ENCODE assay signal across 8 cellular contexts in the genomic region with DNA sequence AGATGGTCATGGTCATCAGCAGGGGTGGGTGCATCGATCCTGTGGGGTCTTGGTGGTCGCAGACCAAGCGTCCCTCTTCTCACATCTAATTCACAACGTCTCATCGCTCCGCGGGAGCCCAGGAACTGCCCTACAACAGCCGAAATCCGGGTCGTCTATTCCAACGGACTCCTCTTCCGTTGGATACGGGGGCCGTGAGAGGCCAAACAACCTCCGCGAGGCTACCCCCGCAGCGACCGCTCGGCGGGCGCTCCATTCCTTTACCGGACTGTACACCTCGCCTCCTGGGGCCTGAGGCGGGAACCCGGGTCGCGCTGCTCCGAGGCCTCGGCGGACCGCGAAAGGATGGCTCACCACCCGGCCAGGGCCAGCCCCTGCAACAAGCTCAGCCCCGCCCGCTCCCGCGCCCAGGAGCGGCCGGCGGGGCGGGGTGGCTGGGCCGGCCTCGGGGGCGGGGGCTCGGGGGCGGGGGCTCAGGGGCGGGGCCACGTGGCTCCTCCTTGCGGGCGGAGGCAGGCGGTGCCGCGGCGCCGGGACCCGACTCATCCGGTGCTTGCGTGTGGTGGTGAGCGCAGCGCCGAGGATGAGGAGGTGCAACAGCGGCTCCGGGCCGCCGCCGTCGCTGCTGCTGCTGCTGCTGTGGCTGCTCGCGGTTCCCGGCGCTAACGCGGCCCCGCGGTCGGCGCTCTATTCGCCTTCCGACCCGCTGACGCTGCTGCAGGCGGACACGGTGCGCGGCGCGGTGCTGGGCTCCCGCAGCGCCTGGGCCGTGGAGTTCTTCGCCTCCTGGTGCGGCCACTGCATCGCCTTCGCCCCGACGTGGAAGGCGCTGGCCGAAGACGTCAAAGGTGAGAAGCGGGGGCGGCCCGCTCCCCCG. TPM values are rescaled to one million over a fixed set of nuclear protein-coding genes. Genes with fewer than 3 reads are reported as not detected.
DNase-seq lines count a peak whose midpoint lies in the region; TF ChIP-seq lines count a peak whose summit lies in the region.

A gene with protein sequence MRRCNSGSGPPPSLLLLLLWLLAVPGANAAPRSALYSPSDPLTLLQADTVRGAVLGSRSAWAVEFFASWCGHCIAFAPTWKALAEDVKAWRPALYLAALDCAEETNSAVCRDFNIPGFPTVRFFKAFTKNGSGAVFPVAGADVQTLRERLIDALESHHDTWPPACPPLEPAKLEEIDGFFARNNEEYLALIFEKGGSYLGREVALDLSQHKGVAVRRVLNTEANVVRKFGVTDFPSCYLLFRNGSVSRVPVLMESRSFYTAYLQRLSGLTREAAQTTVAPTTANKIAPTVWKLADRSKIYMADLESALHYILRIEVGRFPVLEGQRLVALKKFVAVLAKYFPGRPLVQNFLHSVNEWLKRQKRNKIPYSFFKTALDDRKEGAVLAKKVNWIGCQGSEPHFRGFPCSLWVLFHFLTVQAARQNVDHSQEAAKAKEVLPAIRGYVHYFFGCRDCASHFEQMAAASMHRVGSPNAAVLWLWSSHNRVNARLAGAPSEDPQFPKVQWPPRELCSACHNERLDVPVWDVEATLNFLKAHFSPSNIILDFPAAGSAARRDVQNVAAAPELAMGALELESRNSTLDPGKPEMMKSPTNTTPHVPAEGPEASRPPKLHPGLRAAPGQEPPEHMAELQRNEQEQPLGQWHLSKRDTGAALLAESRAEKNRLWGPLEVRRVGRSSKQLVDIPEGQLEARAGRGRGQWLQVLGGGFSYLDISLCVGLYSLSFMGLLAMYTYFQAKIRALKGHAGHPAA (plus strand): TSS at position 545 of the 877 bp plus-strand sequence. CDS start 39 bp downstream, at position 584.

- peaks cover 17% of the 10 kb centered on the region for H3K27me3 Mint-ChIP-seq in neural progenitor cell (ENCODE audit: insufficient read depth, low read depth)

- peak within 1 kb of the TSS; percentile 91 for H3K27ac Mint-ChIP-seq in neural progenitor cell

- H3K9me3 Mint-ChIP-seq in neural progenitor cell: no peaks in the 10 kb centered on the region

- H3K4me1 ChIP-seq in SJCRH30 (no peaks in the 10 kb centered on the region), neural progenitor cell (peaks cover 9% of the 10 kb centered on the region)

- peak within 1 kb of the TSS; percentile 98 for H2AFZ ChIP-seq in neural progenitor cell (replicated peaks)

- H3K36me3 ChIP-seq in H7 (replicated peaks; ENCODE audit: control insufficient read depth, insufficient read depth, low read length): no peaks in the 10 kb centered on the region
- H3K36me3 ChIP-seq in SJCRH30: no peaks in the 10 kb centered on the region
- H3K36me3 ChIP-seq in neural progenitor cell: no peaks in the 10 kb centered on the region

- H4K20me1 ChIP-seq in neural progenitor cell (ENCODE audit: low read depth): peaks cover 6% of the 10 kb centered on the region

- H3K9ac ChIP-seq in neural progenitor cell: peak within 1 kb of the TSS; percentile 33

- peak within 1 kb of the TSS; percentile 95 for H3K4me3 Mint-ChIP-seq in neural progenitor cell

- peaks cover 2% of the 10 kb centered on the region for H3K36me3 Mint-ChIP-seq in neural progenitor cell

- H3F3A ChIP-seq in neural progenitor cell (ENCODE audit: low read depth): no peaks in the 10 kb centered on the region

- H3K27ac ChIP-seq in SJCRH30: peak within 1 kb of the TSS; percentile 66
- no peak within 1 kb of the TSS for H3K27ac ChIP-seq in neural progenitor cell

- H3K4me3 ChIP-seq in H7 (ENCODE audit: insufficient read depth, low read depth, low read length): peak within 1 kb of the TSS; percentile 92
- peak within 1 kb of the TSS; percentile 91 for H3K4me3 ChIP-seq in SJCRH30
- peak within 1 kb of the TSS; percentile 77 to 91 for H3K4me3 ChIP-seq in foreskin fibroblast (ENCODE audit: low read depth in 1 of 2, low read length in 2 of 2)
- peak within 1 kb of the TSS; percentile 87 for H3K4me3 ChIP-seq in neural progenitor cell

- peaks cover 18% of the 10 kb centered on the region for H3K79me2 ChIP-seq in neural progenitor cell (ENCODE audit: low read depth)

- peaks cover 12% of the 10 kb centered on the region for H3K4me1 Mint-ChIP-seq in neural progenitor cell

- in situ Hi-C loops in G401 (cut with HindIII; ENCODE audit: low sequenced_read_pairs): no loop called here

- H3K9me3 ChIP-seq in SJCRH30 (replicated peaks): no peaks in the 10 kb centered on the region
- H3K9me3 ChIP-seq in neural progenitor cell (ENCODE audit: low read depth): no peaks in the 10 kb centered on the region

- DNase-seq in G401 (ENCODE audit: low spot score) (peak; percentile 88), H7 (peak; percentile 100), M059J (ENCODE audit: low read depth) (peak; percentile 82), SJCRH30 (peak; percentile 80 to 82), foreskin fibroblast (peak; percentile 90 to 96), neural progenitor cell (ENCODE audit: low spot score) (peak; percentile 95), stromal cell of bone marrow (ENCODE audit: low read depth) (peak; percentile 76)
- peak; percentile 76 for DNase-seq in activated gamma-delta T cell treated with anti-CD3 and anti-CD28 coated beads, Interleukin-2, amount 50 U/mL, for 16 hours (ENCODE audit: low read depth)

- peak within 1 kb of the TSS; percentile 97 for H3K4me2 ChIP-seq in neural progenitor cell

- no peak for TF ChIP-seq CTCF in foreskin fibroblast (IDR thresholded peaks at IDR 0.05; ENCODE audit: low read depth, low read length)
- no peak for TF ChIP-seq CTCF in neural progenitor cell (IDR thresholded peaks at IDR 0.05)

- H3K27me3 ChIP-seq in H7 (ENCODE audit: control insufficient read depth, insufficient read depth, low read length) (peaks cover 18% of the 10 kb centered on the region; the same call in 1 of the 2 replicates), SJCRH30 (no peaks in the 10 kb centered on the region), neural progenitor cell (peaks cover 49% of the 10 kb centered on the region)

RNA-seq across cellular contexts. Expression of the gene that starts here (rescaled TPM):
- 44.8 and 60.2 TPM in 2 replicates for total RNA-seq in G401 (2014; rRNA removed; shearing (Covaris generic))
- 133 and 136 TPM in 2 replicates for total RNA-seq in H7 (2014; rRNA removed; shearing (Covaris generic))
- total RNA-seq in M059J (2014; rRNA removed; shearing (Covaris generic)): 258 and 330 TPM in 2 replicates
- total RNA-seq in SJCRH30 (2014; rRNA removed; shearing (Covaris generic)): 9.8 and 11.6 TPM in 2 replicates
- 13.6 and 58.3 TPM in 2 replicates for total RNA-seq in neural progenitor cell (ENCODE audit: low replicate concordance)
